In the genomic region with DNA sequence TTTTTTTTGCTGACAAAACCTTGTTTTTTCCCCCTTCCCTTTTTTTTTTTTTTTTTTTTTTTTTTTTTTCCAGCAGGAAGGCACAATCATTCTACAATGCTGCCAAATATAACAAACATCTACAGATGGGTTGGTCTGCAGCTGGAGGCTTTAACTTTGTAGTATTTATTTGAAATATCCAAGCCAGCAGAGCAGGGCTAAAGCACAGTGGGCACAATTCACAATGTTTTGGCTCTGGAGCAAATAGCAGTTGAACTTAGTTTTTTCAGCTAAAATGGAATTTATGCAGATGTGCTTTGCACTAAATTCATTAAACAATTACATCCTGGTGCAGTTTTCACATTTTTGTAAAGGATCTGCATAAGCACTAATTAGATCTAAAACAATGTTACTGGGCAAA, we compare ENCODE assay signal across 20 cellular contexts. TPM values are rescaled to one million over a fixed set of nuclear protein-coding genes. Genes with fewer than 3 reads are reported as not detected.
DNase-seq lines count a peak whose midpoint lies in the region; TF ChIP-seq lines count a peak whose summit lies in the region.
"Had no signal": no experiment of that assay in that cellular context is flagged by ENCODE, and none has a peak within 500 bp of the region (broad histone marks: within the 10 kb centered on the region; RNA-seq: fewer than 3 reads in every experiment).

No MANE protein-coding gene starts in this region.

- intact Hi-C loops in tibial artery (cut with DNase I; ENCODE audit: low total_unique reads), result no loop called here
- intact Hi-C loops in left ventricle myocardium inferior (cut with micrococcal nuclease), result no loop called here

- no peaks in the 10 kb centered on the region for H3K36me3 Mint-ChIP-seq in neural crest cell (ENCODE audit: low read depth)

- no peak overlapping the region for H3K9ac ChIP-seq in adipocyte (ENCODE audit: low read length)

- peaks cover 5% of the 10 kb centered on the region for H3K27me3 Mint-ChIP-seq in neural crest cell (ENCODE audit: low read depth)
- H3K27me3 Mint-ChIP-seq: CD4-positive, alpha-beta T cell had no signal

- peaks cover 26% of the 10 kb centered on the region for H3K4me1 Mint-ChIP-seq in neural crest cell

- H3K4me3 Mint-ChIP-seq in neural crest cell, result peak overlapping the region; percentile 23
- H3K4me3 Mint-ChIP-seq: CD4-positive, alpha-beta T cell had no signal

- DNase-seq in AG08396 (ENCODE audit: low spot score) (peak; percentile 17), adipocyte (ENCODE audit: low read depth) (peak; percentile 84), fibroblast of gingiva (ENCODE audit: low read depth) (peak; percentile 19), neural crest cell (ENCODE audit: low read depth, low spot score) (no peak), tibial artery (no peak), left ventricle myocardium inferior (no peak)
- no peak for DNase-seq in activated T-cell treated with anti-CD3 and anti-CD28 coated beads, Interleukin-2, amount 50 U/mL, for 48 hours
- DNase-seq in activated CD4-positive, alpha-beta T cell treated with anti-CD3 and anti-CD28 coated beads, Interleukin-2, amount 50 U/mL, for 4 hours, result no peak
- DNase-seq: activated CD4-positive, CD25-positive, alpha-beta regulatory T cell treated with anti-CD3 and anti-CD28 coated beads, Interleukin-2, amount 50 U/mL, for 72 hours; activated effector memory CD4-positive, alpha-beta T cell treated with Interleukin-2 at 50 U/mL for 16 hours; adrenal gland; CD4-positive, alpha-beta T cell; DMS53; gastrocnemius medialis; mucosa of descending colon; NCI-H1417; NK-92 treated with Interleukin-12 subunit alpha and Interleukin-12 subunit beta, amount 100 ng/mL, for 24 hours; posterior cingulate gyrus had no signal

- H3K4me3 ChIP-seq in adipocyte (ENCODE audit: low read length) (no peak overlapping the region), tibial artery (no peak overlapping the region), left ventricle myocardium inferior (no peak overlapping the region)
- H3K4me3 ChIP-seq: adrenal gland, gastrocnemius medialis, mucosa of descending colon, smooth muscle cell, thoracic aorta had no signal

- H3K9me3 ChIP-seq in adipocyte (ENCODE audit: control insufficient read depth, low read length) (no peaks in the 10 kb centered on the region), tibial artery (no peaks in the 10 kb centered on the region), left ventricle myocardium inferior (replicated peaks) (no peaks in the 10 kb centered on the region)
- H3K9me3 ChIP-seq: adrenal gland, gastrocnemius medialis, mucosa of descending colon, thoracic aorta had no signal

- H3K36me3 ChIP-seq in adipocyte (ENCODE audit: control insufficient read depth, insufficient read depth, low read length, severe bottlenecking) (no peaks in the 10 kb centered on the region), tibial artery (no peaks in the 10 kb centered on the region), left ventricle myocardium inferior (no peaks in the 10 kb centered on the region)
- H3K36me3 ChIP-seq: adrenal gland, gastrocnemius medialis, thoracic aorta had no signal

- H3K27ac Mint-ChIP-seq in neural crest cell (ENCODE audit: unreplicated experiment), result no peak overlapping the region
- H3K27ac Mint-ChIP-seq: CD4-positive, alpha-beta T cell had no signal

- no peak for TF ChIP-seq CTCF in neural crest cell (conservative IDR thresholded peaks at IDR 0.05)
- no peak for TF ChIP-seq CTCF in tibial artery (IDR thresholded peaks at IDR 0.05)
- no peak for TF ChIP-seq CTCF in left ventricle myocardium inferior (IDR thresholded peaks at IDR 0.05; ENCODE audit: borderline replicate concordance)

- H3K27me3 ChIP-seq in adipocyte (replicated peaks; ENCODE audit: control insufficient read depth, insufficient read depth, low read length), result peaks cover 1% of the 10 kb centered on the region
- H3K27me3 ChIP-seq in tibial artery, result no peaks in the 10 kb centered on the region
- H3K27me3 ChIP-seq in left ventricle myocardium inferior (ENCODE audit: low read depth), result peaks cover 11% of the 10 kb centered on the region
- H3K27me3 ChIP-seq: adrenal gland had no signal

- H3K27ac ChIP-seq in tibial artery (no peak overlapping the region), left ventricle myocardium inferior (replicated peaks) (no peak overlapping the region)
- H3K27ac ChIP-seq: adrenal gland, gastrocnemius medialis, thoracic aorta had no signal

- H3K9me3 Mint-ChIP-seq in neural crest cell, result no peaks in the 10 kb centered on the region
- H3K9me3 Mint-ChIP-seq: CD4-positive, alpha-beta T cell had no signal

- no peaks in the 10 kb centered on the region for H3K4me1 ChIP-seq in adipocyte (ENCODE audit: control insufficient read depth, insufficient read depth, low read length)
- peaks cover 0 to 8% (median 0%) of the 10 kb centered on the region in 4 donors for H3K4me1 ChIP-seq in tibial artery
- H3K4me1 ChIP-seq in left ventricle myocardium inferior, result peaks cover 13% of the 10 kb centered on the region
- H3K4me1 ChIP-seq: adrenal gland had no signal

RNA-seq across cellular contexts. Expression of gene ZBTB18, which starts 39.8 kb away (rescaled TPM):
- total RNA-seq in neural crest cell, result 29.3 and 30.3 TPM in 2 replicates
- total RNA-seq in left ventricle myocardium inferior, result 29.9 TPM

Comparison
In these comparisons a context has a peak if more than half of its experiments do, and no peak if none do; other contexts are left out.
1. DNase-seq: peak in AG08396 (single experiment), adipocyte (single experiment) and fibroblast of gingiva (single experiment); none in neural crest cell (single experiment), activated T-cell treated with anti-CD3 and anti-CD28 coated beads, Interleukin-2, amount 50 U/mL, for 48 hours (0 of 2), tibial artery (0 of 2), activated CD4-positive, alpha-beta T cell treated with anti-CD3 and anti-CD28 coated beads, Interleukin-2, amount 50 U/mL, for 4 hours (0 of 2) and left ventricle myocardium inferior (single experiment).